In the genomic region with DNA sequence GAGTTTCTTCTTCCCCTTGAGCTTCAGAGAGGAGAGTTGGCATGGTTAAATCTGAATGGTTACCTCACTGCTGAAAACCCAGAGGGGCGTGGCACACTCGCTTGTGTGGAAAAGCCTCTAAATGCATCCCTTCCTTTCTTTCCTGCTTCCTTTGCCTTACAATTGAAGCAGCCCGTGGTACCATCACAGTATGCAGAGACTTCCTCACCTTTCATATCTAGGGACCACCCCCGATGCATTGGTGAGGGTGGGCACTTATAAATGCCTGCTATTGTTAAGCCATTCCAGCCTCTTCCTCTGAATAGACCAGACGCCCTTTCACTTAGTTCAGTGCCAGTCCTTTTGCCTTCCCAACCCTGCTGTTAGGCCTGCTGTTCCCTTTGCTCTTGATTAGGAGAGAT, we compare ENCODE assay signal across 13 cellular contexts. TPM values are rescaled to one million over a fixed set of nuclear protein-coding genes. Genes with fewer than 3 reads are reported as not detected.
DNase-seq lines count a peak whose midpoint lies in the region; FAIRE-seq and TF ChIP-seq lines count a peak whose summit lies in the region.
"Had no signal": no experiment of that assay in that cellular context is flagged by ENCODE, and none has a peak within 500 bp of the region (broad histone marks: within the 10 kb centered on the region; RNA-seq: fewer than 3 reads in every experiment).

No MANE protein-coding gene starts in this region.

- H4K20me1 ChIP-seq in keratinocyte (ENCODE audit: control insufficient read depth, extremely low read depth, insufficient read depth, low read length) = no peaks in the 10 kb centered on the region

- peak; percentile 36 for FAIRE-seq in keratinocyte (lab: Jason Lieb, UNC)

- H3K4me1 Mint-ChIP-seq in activated naive CD4-positive, alpha-beta T cell treated with anti-CD3 and anti-CD28 coated beads for 36 hours (ENCODE audit: low read depth) = peaks cover 19% of the 10 kb centered on the region

- TF ChIP-seq CTCF in keratinocyte (optimal IDR thresholded peaks at IDR 0.05 in 1 of 3, IDR thresholded peaks at IDR 0.05 in 1 of 3, conservative IDR thresholded peaks at IDR 0.05 in 1 of 3; ENCODE audit: extremely low read depth in 1 of 3, insufficient read depth in 2 of 3, low read length in 3 of 3) = no peak
- TF ChIP-seq CTCF in transverse colon (IDR thresholded peaks at IDR 0.05) = no peak

- no peaks in the 10 kb centered on the region for H3K9me1 ChIP-seq in keratinocyte (ENCODE audit: control insufficient read depth, extremely low read depth, insufficient read depth, low read length)

- H2AFZ ChIP-seq in keratinocyte (ENCODE audit: control insufficient read depth, low read length) = no peak overlapping the region

- no peak for TF ChIP-seq POLR2A in transverse colon (IDR thresholded peaks at IDR 0.05)

- peak overlapping the region; percentile 39 for H3K27ac Mint-ChIP-seq in activated naive CD4-positive, alpha-beta T cell treated with anti-CD3 and anti-CD28 coated beads for 36 hours
- H3K27ac Mint-ChIP-seq: activated naive CD4-positive, alpha-beta T cell treated with anti-CD3 and anti-CD28 coated beads, Interleukin-2, amount 10 ng/mL, durations not matched to agents 7 days and 5 days had no signal

- no peaks in the 10 kb centered on the region for H3K79me2 ChIP-seq in keratinocyte (ENCODE audit: control insufficient read depth, insufficient read depth, low read length)

- CTCF ChIA-PET in activated naive CD4-positive, alpha-beta T cell treated with anti-CD3 and anti-CD28 coated beads for 36 hours (lab: Charles Lee) = no interaction called here

- no peak overlapping the region for H3K4me3 Mint-ChIP-seq in activated naive CD4-positive, alpha-beta T cell treated with anti-CD3 and anti-CD28 coated beads for 36 hours
- H3K4me3 Mint-ChIP-seq: activated CD4-positive, alpha-beta T cell treated with anti-CD3 and anti-CD28 coated beads, Interleukin-2, amount 10 ng/mL, durations not matched to agents 7 days and 5 days; activated naive CD4-positive, alpha-beta T cell treated with anti-CD3 and anti-CD28 coated beads, Interleukin-2, amount 10 ng/mL, durations not matched to agents 7 days and 5 days had no signal

- H3K27ac ChIP-seq in keratinocyte (ENCODE audit: control insufficient read depth, insufficient read depth, low read length) = no peak overlapping the region
- peak overlapping the region; percentile 29 to 71 (median 58) for H3K27ac ChIP-seq in transverse colon
- H3K27ac ChIP-seq: upper lobe of right lung had no signal

- H3K9me3 Mint-ChIP-seq in activated naive CD4-positive, alpha-beta T cell treated with anti-CD3 and anti-CD28 coated beads for 36 hours = no peaks in the 10 kb centered on the region
- H3K9me3 Mint-ChIP-seq: activated CD4-positive, alpha-beta T cell treated with anti-CD3 and anti-CD28 coated beads, Interleukin-2, amount 10 ng/mL, durations not matched to agents 7 days and 5 days had no signal

- intact Hi-C loops in activated naive CD4-positive, alpha-beta T cell treated with anti-CD3 and anti-CD28 coated beads for 36 hours (cut with micrococcal nuclease) = no loop called here
- intact Hi-C loops in transverse colon (cut with DNase I; ENCODE audit: low total_unique reads) = no loop called here

- TF ChIP-seq EP300 in transverse colon (IDR thresholded peaks at IDR 0.05; ENCODE audit: low read depth) = no peak

- dilution Hi-C loops in keratinocyte (cut with MboI; ENCODE audit: extremely low pct_ligation_motif_present, low sequenced_read_pairs) = no loop called here

- in situ Hi-C loops in transverse colon (cut with MboI; ENCODE audit: low pct_ligation_motif_present in 1 of 4, low pct_unique_long_range_greater_than_20kb in 1 of 4, low sequenced_read_pairs in 3 of 4) = no loop called here

- no peak for DNase-seq in activated naive CD4-positive, alpha-beta T cell treated with anti-CD3 and anti-CD28 coated beads for 36 hours
- no peak for DNase-seq in activated naive CD4-positive, alpha-beta T cell treated with anti-CD3 and anti-CD28 coated beads, Interleukin-2, amount 50 U/mL, for 16 hours
- DNase-seq in cerebellar cortex (ENCODE audit: low spot score) = peak; percentile 85
- no peak for DNase-seq in keratinocyte (ENCODE audit: low read depth, low spot score)
- no peak for DNase-seq in transverse colon
- DNase-seq in effector CD4-positive, alpha-beta T cell = no peak
- no peak for DNase-seq in superior temporal gyrus (ENCODE audit: extremely low spot score)
- no peak for DNase-seq in NK-92 (lab: John Stamatoyannopoulos, UW; ENCODE audit: unreplicated experiment)
- DNase-seq: activated CD4-positive, alpha-beta T cell treated with anti-CD3 and anti-CD28 coated beads, Interleukin-2, amount 10 ng/mL, durations not matched to agents 7 days and 5 days; activated naive CD4-positive, alpha-beta T cell treated with anti-CD3 and anti-CD28 coated beads, Interleukin-2, amount 10 ng/mL, durations not matched to agents 7 days and 5 days; DMS79 treated with DMSO at 0.1 percent for 48 hours; upper lobe of right lung had no signal

- no peaks in the 10 kb centered on the region for H3K9me3 ChIP-seq in keratinocyte (ENCODE audit: control insufficient read depth, low read depth, low read length)
- H3K9me3 ChIP-seq in transverse colon = no peaks in the 10 kb centered on the region
- H3K9me3 ChIP-seq: upper lobe of right lung had no signal

- WGBS in transverse colon (ENCODE audit: low coverage in 1 of 2), 2 donors = 54% methylated on average over 5 of the region's 5 CpGs; no CpG with 5 or more reads in 1 of the 2 donors

- H3K36me3 Mint-ChIP-seq in activated naive CD4-positive, alpha-beta T cell treated with anti-CD3 and anti-CD28 coated beads for 36 hours (ENCODE audit: low read depth) = peaks cover 5% of the 10 kb centered on the region

- no peak overlapping the region for H3K9ac ChIP-seq in keratinocyte (ENCODE audit: control insufficient read depth, extremely low read depth, insufficient read depth, low read length)

- H3K4me3 ChIP-seq in keratinocyte (ENCODE audit: control insufficient read depth in 2 of 3, extremely low read depth in 1 of 3, insufficient read depth in 2 of 3, low read depth in 1 of 3, low read length in 3 of 3) (no peak overlapping the region), transverse colon (no peak overlapping the region)
- H3K4me3 ChIP-seq: upper lobe of right lung had no signal

- H3K27me3 Mint-ChIP-seq in activated naive CD4-positive, alpha-beta T cell treated with anti-CD3 and anti-CD28 coated beads for 36 hours (ENCODE audit: low read depth) = no peaks in the 10 kb centered on the region
- H3K27me3 Mint-ChIP-seq: activated CD4-positive, alpha-beta T cell treated with anti-CD3 and anti-CD28 coated beads, Interleukin-2, amount 10 ng/mL, durations not matched to agents 7 days and 5 days; activated naive CD4-positive, alpha-beta T cell treated with anti-CD3 and anti-CD28 coated beads, Interleukin-2, amount 10 ng/mL, durations not matched to agents 7 days and 5 days had no signal

- H3K4me1 ChIP-seq in keratinocyte (ENCODE audit: control insufficient read depth, extremely low read depth, insufficient read depth, low read length) (peaks cover 26% of the 10 kb centered on the region), transverse colon (peaks cover 0 to 23% (median 2%) of the 10 kb centered on the region in 4 donors)
- H3K4me1 ChIP-seq: upper lobe of right lung had no signal

- H3K36me3 ChIP-seq in keratinocyte (ENCODE audit: control insufficient read depth in 2 of 2, extremely low read depth in 1 of 2, insufficient read depth in 2 of 2, low read length in 2 of 2) (peaks cover 5 to 12% of the 10 kb centered on the region in 2 experiments), transverse colon (no peaks in the 10 kb centered on the region)

- H3K27me3 ChIP-seq in keratinocyte (ENCODE audit: control insufficient read depth, extremely low read depth, insufficient read depth, low read length) (no peaks in the 10 kb centered on the region), transverse colon (no peaks in the 10 kb centered on the region)
- H3K27me3 ChIP-seq: upper lobe of right lung had no signal

- peak overlapping the region; percentile 10 for H3K4me2 ChIP-seq in keratinocyte (ENCODE audit: control insufficient read depth, extremely low read depth, insufficient read depth, low read depth, low read length)

RNA-seq across cellular contexts. Expression of gene LAX1, which starts 21.9 kb away (rescaled TPM):
- 10 to 100 TPM; 11.2 to 11.6 TPM for total RNA-seq in activated naive CD4-positive, alpha-beta T cell treated with anti-CD3 and anti-CD28 coated beads for 36 hours
- 0.05 to 0.09 TPM (median 0.07 TPM) in 3 replicates for polyA plus RNA-seq in keratinocyte
- polyA plus RNA-seq in keratinocyte (2011; ENCODE audit: low read depth) = not detected
- 0.04 TPM in 1 of 2 replicates, not detected in the other for polyA plus RNA-seq in keratinocyte (2011; cell fraction: cytosol; rRNA removed)
- 0.09 and 0.28 TPM in 2 replicates for polyA plus RNA-seq in keratinocyte (2011; cell fraction: nucleus; rRNA removed)
- not detected in 2 replicates for polyA plus RNA-seq in keratinocyte (2012; ENCODE audit: low replicate concordance)
- polyA minus RNA-seq in keratinocyte = 0.16 to 0.30 TPM in 2 of 3 replicates, not detected in the other
- not detected for polyA minus RNA-seq in keratinocyte (2011; cell fraction: cytosol; rRNA and poly(A)+ RNA removed)
- not detected in 2 replicates for polyA minus RNA-seq in keratinocyte (2011; cell fraction: nucleus; rRNA and poly(A)+ RNA removed)
- 1 to 10 TPM in 2 of 4 donors, not detected in 2; 1.2 to 5.4 TPM for total RNA-seq in transverse colon
- total RNA-seq: M059J had no signal

RNA-seq across cellular contexts. Expression of gene ZBED6, which starts 52.3 kb away (rescaled TPM):
- total RNA-seq in activated naive CD4-positive, alpha-beta T cell treated with anti-CD3 and anti-CD28 coated beads for 36 hours = 10 to 100 TPM; 23.3 to 23.6 TPM
- 8.9 to 11.6 TPM (median 9.6 TPM) in 3 replicates for polyA plus RNA-seq in keratinocyte
- 5.6 TPM for polyA plus RNA-seq in keratinocyte (2011; ENCODE audit: low read depth)
- polyA plus RNA-seq in keratinocyte (2011; cell fraction: cytosol; rRNA removed) = 2.9 and 5.3 TPM in 2 replicates
- 16.2 and 17.5 TPM in 2 replicates for polyA plus RNA-seq in keratinocyte (2011; cell fraction: nucleus; rRNA removed)
- 4.6 and 4.8 TPM in 2 replicates for polyA plus RNA-seq in keratinocyte (2012; ENCODE audit: low replicate concordance)
- polyA minus RNA-seq in keratinocyte = 14.8 to 38.8 TPM (median 31.3 TPM) in 3 replicates
- 8.2 TPM for polyA minus RNA-seq in keratinocyte (2011; cell fraction: cytosol; rRNA and poly(A)+ RNA removed)
- polyA minus RNA-seq in keratinocyte (2011; cell fraction: nucleus; rRNA and poly(A)+ RNA removed) = 24.0 and 42.6 TPM in 2 replicates
- total RNA-seq in transverse colon = 10 to 100 TPM; 12.7 to 29.7 (median 23.6) TPM

RNA-seq across cellular contexts. Expression of gene ZC3H11A, which starts 52.3 kb away (rescaled TPM):
- 10 to 100 TPM; 78.4 to 80.9 TPM for total RNA-seq in activated naive CD4-positive, alpha-beta T cell treated with anti-CD3 and anti-CD28 coated beads for 36 hours
- 60.0 to 83.4 TPM (median 78.1 TPM) in 3 replicates for polyA plus RNA-seq in keratinocyte
- 41.4 TPM for polyA plus RNA-seq in keratinocyte (2011; ENCODE audit: low read depth)
- polyA plus RNA-seq in keratinocyte (2011; cell fraction: cytosol; rRNA removed) = 34.4 and 53.2 TPM in 2 replicates
- polyA plus RNA-seq in keratinocyte (2011; cell fraction: nucleus; rRNA removed) = 125 and 161 TPM in 2 replicates
- polyA plus RNA-seq in keratinocyte (2012; ENCODE audit: low replicate concordance) = 50.3 and 53.8 TPM in 2 replicates
- 35.6 to 85.3 TPM (median 56.5 TPM) in 3 replicates for polyA minus RNA-seq in keratinocyte
- 56.2 TPM for polyA minus RNA-seq in keratinocyte (2011; cell fraction: cytosol; rRNA and poly(A)+ RNA removed)
- 83.9 and 132 TPM in 2 replicates for polyA minus RNA-seq in keratinocyte (2011; cell fraction: nucleus; rRNA and poly(A)+ RNA removed)
- total RNA-seq in transverse colon = 100 to 1,000 TPM in 2 of 4 donors, 10 to 100 TPM in 2; 38.5 to 120 (median 99.0) TPM
